ENCODE assay signal across 8 cellular contexts in genomic region chr16:4330277-4330882, GRCh38. TPM values are rescaled to one million over a fixed set of nuclear protein-coding genes. Genes with fewer than 3 reads are reported as not detected.
DNase-seq lines count a peak whose midpoint lies in the region; ATAC-seq and TF ChIP-seq lines count a peak whose summit lies in the region.

No MANE protein-coding gene starts in this region.

- H3K27ac ChIP-seq in SK-N-SH (ENCODE audit: low read depth in 2 of 2, low read length in 1 of 2) (no peak overlapping the region), osteoblast (ENCODE audit: low read depth, low read length) (no peak overlapping the region)

- CTCF ChIA-PET in SK-N-SH (lab: Yijun Ruan, JAX) = interaction anchor here (0.5 to 14.9 kb wide), 24 partner anchors 10 to 393 kb away, joined by 3 to 281 read pairs (median 4); partner anchors contain the start of genes PAM16 and TFAP4

- no peak for TF ChIP-seq EP300 in SK-N-SH (IDR thresholded peaks at IDR 0.05; ENCODE audit: borderline replicate concordance in 1 of 2, low read depth in 1 of 2, low read length in 1 of 2)

- TF ChIP-seq CTCF in SK-N-SH (IDR thresholded peaks at IDR 0.05) (peak; percentile 96), osteoblast (IDR thresholded peaks at IDR 0.05; ENCODE audit: extremely low read depth, low read depth, low read length) (peak; percentile 90)

- in situ Hi-C loops in Caki2 (cut with HindIII; ENCODE audit: low pct_unique_long_range_greater_than_20kb, low sequenced_read_pairs) = no loop called here

- H3K79me2 ChIP-seq in SK-N-SH (ENCODE audit: insufficient read depth) (peaks cover 69% of the 10 kb centered on the region), osteoblast (ENCODE audit: insufficient read depth, low read length) (peaks cover 83% of the 10 kb centered on the region)

- H3K4me3 ChIP-seq in SK-N-SH (ENCODE audit: low read depth in 2 of 2, low read length in 1 of 2) (no peak overlapping the region), osteoblast (ENCODE audit: insufficient read depth, low read length) (no peak overlapping the region)

- POLR2A ChIA-PET in SK-N-SH (lab: Yijun Ruan, JAX) = interaction anchor here (0.5 to 1.2 kb wide), 2 partner anchors 51 to 77 kb away, joined by 3 read pairs; no protein-coding TSS in a partner anchor

- H3K4me2 ChIP-seq in SK-N-SH = no peak overlapping the region
- H3K4me2 ChIP-seq in osteoblast (ENCODE audit: insufficient read depth, low read length) = no peak overlapping the region

- peaks cover 12% of the 10 kb centered on the region for H3F3A ChIP-seq in SK-N-SH (replicated peaks; ENCODE audit: insufficient read depth)

- H3K9me2 ChIP-seq in SK-N-SH = no peaks in the 10 kb centered on the region

- ATAC-seq in HG02642 (IDR thresholded peaks at IDR 0.05; ENCODE audit: poor library complexity, unreplicated experiment) (peak; percentile 57), HG03521 (IDR thresholded peaks at IDR 0.05; ENCODE audit: unreplicated experiment) (no peak)

- H2AFZ ChIP-seq in SK-N-SH (ENCODE audit: low read depth) (no peak overlapping the region), osteoblast (ENCODE audit: low read length) (no peak overlapping the region)

- WGBS in SK-N-SH (ENCODE audit: low lambda C conversion rate) = 59% methylated on average over 5 of the region's 15 CpGs

- no peak overlapping the region for H3K9ac ChIP-seq in SK-N-SH

- H3K27me3 ChIP-seq in SK-N-SH (ENCODE audit: insufficient read depth) (no peaks in the 10 kb centered on the region), osteoblast (ENCODE audit: insufficient read depth, low read length) (no peaks in the 10 kb centered on the region)

- no peaks in the 10 kb centered on the region for H3K9me3 ChIP-seq in SK-N-SH
- no peaks in the 10 kb centered on the region for H3K9me3 ChIP-seq in osteoblast (ENCODE audit: low read depth, low read length)

- peak; percentile 93 for TF ChIP-seq RAD21 in SK-N-SH (IDR thresholded peaks at IDR 0.05; ENCODE audit: low read length)

- peaks cover 41% of the 10 kb centered on the region for H4K20me1 ChIP-seq in SK-N-SH (ENCODE audit: insufficient read depth)
- H4K20me1 ChIP-seq in osteoblast (ENCODE audit: insufficient read depth, low read length) = peaks cover 57% of the 10 kb centered on the region

- peak; percentile 50 for DNase-seq in Caki2 (ENCODE audit: low read depth)
- DNase-seq in SK-N-SH = peak; percentile 94
- DNase-seq in activated naive CD4-positive, alpha-beta T cell treated with Interleukin-2 at 50 U/mL for 16 hours = peak; percentile 77
- peak; percentile 48 for DNase-seq in foreskin melanocyte
- DNase-seq in osteoblast (ENCODE audit: insufficient read length, low spot score, missing footprints) = peak; percentile 100
- peak; percentile 87 for DNase-seq in ureter (ENCODE audit: low spot score)

- peaks cover 15 to 21% of the 10 kb centered on the region in 2 experiments; a peak in 3 of 4 replicates for H3K4me1 ChIP-seq in SK-N-SH (ENCODE audit: control insufficient read depth in 1 of 2, insufficient read depth in 2 of 2, low read depth in 1 of 2, low read length in 1 of 2)
- H3K4me1 ChIP-seq in osteoblast (ENCODE audit: insufficient read depth, low read length) = peaks cover 15% of the 10 kb centered on the region

- H3K36me3 ChIP-seq in SK-N-SH (replicated peaks in 1 of 2; ENCODE audit: control insufficient read depth in 1 of 2, insufficient read depth in 2 of 2, low read length in 1 of 2) (peaks cover 3 to 17% of the 10 kb centered on the region in 2 experiments), osteoblast (ENCODE audit: insufficient read depth, low read length) (peaks cover 12% of the 10 kb centered on the region)

TF ChIP-seq in SK-N-SH, 30 proteins besides CTCF, POLR2A, EP300 and RAD21:
- TF ChIP-seq FOXM1 (IDR thresholded peaks at IDR 0.05; ENCODE audit: low read depth) (no peak), EZH2phosphoT487 (IDR thresholded peaks at IDR 0.05; ENCODE audit: borderline replicate concordance, low read depth) (no peak), FOXJ3 (CRISPR knock-in tag; IDR thresholded peaks at IDR 0.05) (no peak), TAF1 (IDR thresholded peaks at IDR 0.05; ENCODE audit: borderline replicate concordance, low read depth, low read length) (no peak), SMC3 (IDR thresholded peaks at IDR 0.05; ENCODE audit: low read depth, low read length) (peak; percentile 98), GABPA (IDR thresholded peaks at IDR 0.05; ENCODE audit: low read depth) (no peak), REST (IDR thresholded peaks at IDR 0.05; ENCODE audit: low read depth, low read length) (no peak), YY1 (IDR thresholded peaks at IDR 0.05; ENCODE audit: low read depth) (no peak), SIN3A (IDR thresholded peaks at IDR 0.05; ENCODE audit: borderline replicate concordance, low read depth, low read length) (peak; percentile 55; the same call in 1 of the 2 replicates), NRF1 (IDR thresholded peaks at IDR 0.05; ENCODE audit: low read depth, low read length) (no peak), IRF3 (IDR thresholded peaks at IDR 0.05; ENCODE audit: low read depth, low read length) (no peak), POLR2AphosphoS5 (IDR thresholded peaks at IDR 0.05; ENCODE audit: low read depth, low read length) (no peak), ELF1 (IDR thresholded peaks at IDR 0.05) (no peak), RFX5 (IDR thresholded peaks at IDR 0.05; ENCODE audit: low read length) (no peak), USF1 (IDR thresholded peaks at IDR 0.05; ENCODE audit: borderline replicate concordance, low read depth) (no peak), MXI1 (IDR thresholded peaks at IDR 0.05; ENCODE audit: low read depth, low read length) (no peak)
TF ChIP-seq in SK-N-SH: peak in this region for 2.

RNA-seq across cellular contexts. Expression of gene GLIS2, which starts 14.5 kb away (rescaled TPM):
- 5.7 and 7.4 TPM in 2 replicates for total RNA-seq in Caki2 (2014; rRNA removed; shearing (Covaris generic); ENCODE audit: low replicate concordance)
- polyA plus RNA-seq in SK-N-SH (2012; rRNA removed) = 3.3 and 6.5 TPM in 2 replicates
- polyA plus RNA-seq in SK-N-SH (2012; cell fraction: cytosol; rRNA removed) = 3.5 and 5.8 TPM in 2 replicates
- 18.3 and 22.6 TPM in 2 replicates for polyA plus RNA-seq in SK-N-SH (2012; cell fraction: nucleus; rRNA removed)
- total RNA-seq in osteoblast (5.0 and 5.4 TPM in 2 replicates), ureter (11.7 TPM)

RNA-seq across cellular contexts. Expression of gene PAM16, which starts 20.7 kb away (rescaled TPM):
- 58.8 and 80.7 TPM in 2 replicates for total RNA-seq in Caki2 (2014; rRNA removed; shearing (Covaris generic); ENCODE audit: low replicate concordance)
- polyA plus RNA-seq in SK-N-SH (2012; rRNA removed) = 96.3 and 96.4 TPM in 2 replicates
- 52.4 and 75.8 TPM in 2 replicates for polyA plus RNA-seq in SK-N-SH (2012; cell fraction: cytosol; rRNA removed)
- polyA plus RNA-seq in SK-N-SH (2012; cell fraction: nucleus; rRNA removed) = 95.5 and 121 TPM in 2 replicates
- total RNA-seq in osteoblast = 17.4 and 18.6 TPM in 2 replicates
- 58.6 TPM for total RNA-seq in ureter

RNA-seq across cellular contexts. Expression of gene VASN, which starts 41.3 kb away (rescaled TPM):
- total RNA-seq in Caki2 (2014; rRNA removed; shearing (Covaris generic); ENCODE audit: low replicate concordance) = 4.3 and 5.5 TPM in 2 replicates
- 11.4 and 37.4 TPM in 2 replicates for polyA plus RNA-seq in SK-N-SH (2012; rRNA removed)
- 14.5 and 28.9 TPM in 2 replicates for polyA plus RNA-seq in SK-N-SH (2012; cell fraction: cytosol; rRNA removed)
- polyA plus RNA-seq in SK-N-SH (2012; cell fraction: nucleus; rRNA removed) = 42.9 and 52.9 TPM in 2 replicates
- total RNA-seq in osteoblast (202 and 217 TPM in 2 replicates), ureter (13.4 TPM)

RNA-seq across cellular contexts. Expression of gene TFAP4, which starts 57.6 kb away (rescaled TPM):
- 35.1 TPM in 2 replicates for total RNA-seq in Caki2 (2014; rRNA removed; shearing (Covaris generic); ENCODE audit: low replicate concordance)
- polyA plus RNA-seq in SK-N-SH (2012; rRNA removed) = 8.8 and 13.1 TPM in 2 replicates
- polyA plus RNA-seq in SK-N-SH (2012; cell fraction: cytosol; rRNA removed) = 5.4 and 7.4 TPM in 2 replicates
- 13.6 and 21.0 TPM in 2 replicates for polyA plus RNA-seq in SK-N-SH (2012; cell fraction: nucleus; rRNA removed)
- 6.5 and 9.1 TPM in 2 replicates for total RNA-seq in osteoblast
- total RNA-seq in ureter = 18.1 TPM

Comparison
In these comparisons a context has a peak if more than half of its experiments do, and no peak if none do; other contexts are left out.
1. DNase-seq: peak in every context shown above with its lines; median percentile 100 in osteoblast; 94 in SK-N-SH; 87 in ureter; 77 in activated naive CD4-positive, alpha-beta T cell treated with Interleukin-2 at 50 U/mL for 16 hours; 50 in Caki2; 48 in foreskin melanocyte.
2. RNA of gene VASN, which starts 41.3 kb away (total RNA-seq): 202 to 217 TPM in osteoblast; 13.4 TPM in ureter (single experiment) and 4.3 to 5.5 TPM in Caki2; every median in the first group is over 10 times any median in the second.